ENCODE assay signal across 15 cellular contexts in the genomic region with DNA sequence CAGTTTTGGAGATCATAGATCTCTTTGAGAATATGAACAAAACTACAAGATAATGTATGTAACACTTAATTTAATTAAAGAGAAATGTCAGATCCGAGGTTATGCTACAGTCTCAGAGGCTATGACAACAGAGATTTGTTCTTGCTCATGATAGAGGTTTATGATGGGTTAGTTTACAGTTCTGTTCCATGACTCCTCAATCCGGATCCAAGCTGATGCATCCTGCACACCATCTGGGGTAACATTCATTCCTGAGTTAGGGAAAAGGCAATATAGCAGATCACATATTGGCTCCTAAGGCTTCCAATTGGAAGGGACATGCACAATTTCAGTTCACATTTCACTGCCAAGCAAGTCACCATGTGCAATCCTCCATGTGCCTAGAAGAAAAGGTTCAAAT. TPM values are rescaled to one million over a fixed set of nuclear protein-coding genes. Genes with fewer than 3 reads are reported as not detected.
DNase-seq lines count a peak whose midpoint lies in the region; ATAC-seq and TF ChIP-seq lines count a peak whose summit lies in the region.
"Had no signal": no experiment of that assay in that cellular context is flagged by ENCODE, and none has a peak within 500 bp of the region (broad histone marks: within the 10 kb centered on the region; RNA-seq: fewer than 3 reads in every experiment).

No MANE protein-coding gene starts in this region.

- 94% methylated on average over 2 of the region's 2 CpGs for WGBS in mesenchymal stem cell

- no peak overlapping the region for H3K23ac ChIP-seq in mesenchymal stem cell (ENCODE audit: low read length in 2 of 2)

- no peak overlapping the region for H3K18ac ChIP-seq in mesenchymal stem cell (ENCODE audit: low read depth in 1 of 2, low read length in 2 of 2)

- peak; percentile 59 for DNase-seq in HCEC 1CT
- DNase-seq in M059J (ENCODE audit: low read depth): peak; percentile 50
- DNase-seq in mesenchymal stem cell: peak; percentile 39
- DNase-seq in gastrocnemius medialis: no peak
- DNase-seq in HuH-7 (ENCODE audit: low spot score): no peak
- DNase-seq: AML-193; CD4-positive, alpha-beta memory T cell; DMS153; DMS79; GM23248 had no signal

- no peak overlapping the region for H3K4me3 ChIP-seq in mesenchymal stem cell (ENCODE audit: insufficient read depth in 1 of 2, low read depth in 1 of 2, low read length in 2 of 2)
- no peak overlapping the region for H3K4me3 ChIP-seq in gastrocnemius medialis
- H3K4me3 ChIP-seq: GM12878, GM23248 had no signal

- H3K4me1 ChIP-seq in mesenchymal stem cell (ENCODE audit: control insufficient read depth, insufficient read depth, low read depth, low read length) (peaks cover 2% of the 10 kb centered on the region), gastrocnemius medialis (peaks cover 24 to 28% of the 10 kb centered on the region in 2 donors)

- peaks cover 2% of the 10 kb centered on the region for H3K79me1 ChIP-seq in mesenchymal stem cell (replicated peaks; ENCODE audit: low read length, poor library complexity, severe bottlenecking)

- H2AK5ac ChIP-seq in mesenchymal stem cell (ENCODE audit: low read length, severe bottlenecking): no peak overlapping the region

- H2BK5ac ChIP-seq in mesenchymal stem cell (ENCODE audit: low read depth, low read length, poor library complexity, severe bottlenecking): no peak overlapping the region

- no peak overlapping the region for H2BK12ac ChIP-seq in mesenchymal stem cell (ENCODE audit: low read length in 2 of 2)

- TF ChIP-seq CTCF in gastrocnemius medialis (IDR thresholded peaks at IDR 0.05 in 4 of 5, conservative IDR thresholded peaks at IDR 0.05 in 1 of 5): no peak

- H2AFZ ChIP-seq in mesenchymal stem cell (ENCODE audit: low read depth, low read length): no peak overlapping the region
- H2AFZ ChIP-seq: GM23248 had no signal

- intact Hi-C loops in gastrocnemius medialis (cut with DNase I; ENCODE audit: low total_unique reads): loop anchor here (2.0 kb wide), 1 partner anchor 41 kb away; a partner anchor contains a TSS

- no peaks in the 10 kb centered on the region for H3K9me3 ChIP-seq in mesenchymal stem cell (ENCODE audit: control insufficient read depth, low read length)
- no peaks in the 10 kb centered on the region for H3K9me3 ChIP-seq in gastrocnemius medialis

- H3K36me3 ChIP-seq in mesenchymal stem cell (ENCODE audit: control insufficient read depth in 1 of 2, insufficient read depth in 2 of 2, low read depth in 1 of 2, low read length in 2 of 2) (peaks cover 0 to 31% of the 10 kb centered on the region in 2 experiments), gastrocnemius medialis (peaks cover 0 to 33% of the 10 kb centered on the region in 2 donors)

- H2BK120ac ChIP-seq in mesenchymal stem cell (ENCODE audit: low read depth, low read length): no peak overlapping the region

- no peak overlapping the region for H3K27ac ChIP-seq in mesenchymal stem cell (ENCODE audit: low read length, poor library complexity, severe bottlenecking)
- H3K27ac ChIP-seq in gastrocnemius medialis: no peak overlapping the region
- H3K27ac ChIP-seq: C4-2B, GM23248, KMS-11 had no signal

- no peak overlapping the region for H4K8ac ChIP-seq in mesenchymal stem cell (ENCODE audit: low read length)

- no peak overlapping the region for H2BK15ac ChIP-seq in mesenchymal stem cell (ENCODE audit: low read depth, poor library complexity, severe bottlenecking)

- ATAC-seq in GM21423 (IDR thresholded peaks at IDR 0.05; ENCODE audit: unreplicated experiment): no peak
- ATAC-seq in gastrocnemius medialis: no peak
- ATAC-seq: GM12878, HepG2 had no signal

- H3K27me3 ChIP-seq in mesenchymal stem cell (ENCODE audit: control insufficient read depth in 1 of 2, insufficient read depth in 1 of 2, low read length in 2 of 2) (no peaks in the 10 kb centered on the region), gastrocnemius medialis (no peaks in the 10 kb centered on the region)

- no peak overlapping the region for H3K14ac ChIP-seq in mesenchymal stem cell (ENCODE audit: low read length in 2 of 2)

- H4K91ac ChIP-seq in mesenchymal stem cell (ENCODE audit: low read length): no peak overlapping the region

- peak overlapping the region in 1 of 2 experiments; percentile 35 for H3K4ac ChIP-seq in mesenchymal stem cell (ENCODE audit: low read depth in 1 of 2, low read length in 2 of 2)

- no peak overlapping the region for H3K4me2 ChIP-seq in mesenchymal stem cell (ENCODE audit: low read length, poor library complexity, severe bottlenecking)
- H3K4me2 ChIP-seq: KMS-11 had no signal

- in situ Hi-C loops in gastrocnemius medialis (cut with MboI; ENCODE audit: low sequenced_read_pairs in 4 of 4): no loop called here

- no peak overlapping the region for H3K9ac ChIP-seq in mesenchymal stem cell (ENCODE audit: low read length)
- H3K9ac ChIP-seq: GM23248, KMS-11 had no signal

- no peak for TF ChIP-seq POLR2A in gastrocnemius medialis (IDR thresholded peaks at IDR 0.05)

RNA-seq across cellular contexts. Expression of a gene that starts 40.4 kb away (rescaled TPM):
- total RNA-seq in M059J (2014; rRNA removed; shearing (Covaris generic)): 36.7 and 40.7 TPM in 2 replicates
- polyA plus RNA-seq in mesenchymal stem cell (2013, experiment 1 of 2): 91.1 TPM
- polyA plus RNA-seq in mesenchymal stem cell (2013, experiment 2 of 2): 90.1 TPM
- total RNA-seq in gastrocnemius medialis: 100 to 1,000 TPM in 1 of 4 donors, 10 to 100 TPM in 3; 37.5 to 155 (median 67.7) TPM
- total RNA-seq: CD4-positive, alpha-beta memory T cell; GM12878 had no signal
- polyA plus RNA-seq: CD4-positive, alpha-beta memory T cell had no signal

Comparison
In these comparisons a context has a peak if more than half of its experiments do, and no peak if none do; other contexts are left out.
1. DNase-seq: peak in HCEC 1CT (single experiment), M059J (single experiment) and mesenchymal stem cell (single experiment); none in gastrocnemius medialis (0 of 2) and HuH-7 (single experiment).